ENCODE assay signal across 2 cellular contexts in the genomic region with DNA sequence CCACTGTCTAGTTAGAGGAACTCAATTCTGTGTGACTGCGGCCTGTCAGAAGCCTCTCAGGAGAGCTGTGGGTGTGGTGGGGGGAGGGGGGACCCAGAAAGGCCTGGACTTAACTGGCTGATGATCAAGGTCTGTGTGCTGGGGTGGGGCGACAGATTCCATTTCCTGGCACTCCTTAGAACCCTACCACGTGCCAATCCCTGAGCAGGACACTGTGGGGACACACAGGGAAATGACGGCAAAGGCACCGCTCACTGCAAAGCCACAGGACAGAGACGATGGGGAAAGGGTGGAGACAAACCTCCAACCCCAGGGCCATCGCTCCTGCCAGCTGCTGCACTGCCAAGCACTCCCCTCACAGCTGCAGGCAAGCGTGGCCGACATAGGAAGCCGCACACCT.
A peak's percentile ranks its signal among the peaks of the same experiment; 100 is the strongest.
TF ChIP-seq lines count a peak whose summit lies in the region.

No MANE protein-coding gene starts in this region.

TF ChIP-seq in liver, 16 proteins besides CTCF, POLR2A, EP300 and RAD21:
- TF ChIP-seq, protein P1, sequence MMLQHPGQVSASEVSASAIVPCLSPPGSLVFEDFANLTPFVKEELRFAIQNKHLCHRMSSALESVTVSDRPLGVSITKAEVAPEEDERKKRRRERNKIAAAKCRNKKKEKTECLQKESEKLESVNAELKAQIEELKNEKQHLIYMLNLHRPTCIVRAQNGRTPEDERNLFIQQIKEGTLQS (IDR thresholded peaks at IDR 0.05): no peak
- TF ChIP-seq YY1 (IDR thresholded peaks at IDR 0.05) (peak; percentile 75), SP1 (IDR thresholded peaks at IDR 0.05) (peak; percentile 49), HNF4G (IDR thresholded peaks at IDR 0.05) (no peak), GABPA (IDR thresholded peaks at IDR 0.05 in 1 of 2, conservative IDR thresholded peaks at IDR 0.05 in 1 of 2) (peak in 1 of 2 donors; percentile 46), NR2F2 (IDR thresholded peaks at IDR 0.05) (no peak), HNF4A (conservative IDR thresholded peaks at IDR 0.05) (peak in 1 of 2 donors; percentile 77), JUND (IDR thresholded peaks at IDR 0.05) (peak in 1 of 2 donors; percentile 50), FOXA1 (IDR thresholded peaks at IDR 0.05) (no peak), FOXA2 (IDR thresholded peaks at IDR 0.05) (no peak), EGR1 (IDR thresholded peaks at IDR 0.05; ENCODE audit: low read depth in 2 of 2) (peak in 1 of 2 donors; percentile 67), RXRA (IDR thresholded peaks at IDR 0.05) (peak; percentile 51 to 91), TAF1 (conservative IDR thresholded peaks at IDR 0.05) (no peak)
- TF ChIP-seq, protein P2, sequence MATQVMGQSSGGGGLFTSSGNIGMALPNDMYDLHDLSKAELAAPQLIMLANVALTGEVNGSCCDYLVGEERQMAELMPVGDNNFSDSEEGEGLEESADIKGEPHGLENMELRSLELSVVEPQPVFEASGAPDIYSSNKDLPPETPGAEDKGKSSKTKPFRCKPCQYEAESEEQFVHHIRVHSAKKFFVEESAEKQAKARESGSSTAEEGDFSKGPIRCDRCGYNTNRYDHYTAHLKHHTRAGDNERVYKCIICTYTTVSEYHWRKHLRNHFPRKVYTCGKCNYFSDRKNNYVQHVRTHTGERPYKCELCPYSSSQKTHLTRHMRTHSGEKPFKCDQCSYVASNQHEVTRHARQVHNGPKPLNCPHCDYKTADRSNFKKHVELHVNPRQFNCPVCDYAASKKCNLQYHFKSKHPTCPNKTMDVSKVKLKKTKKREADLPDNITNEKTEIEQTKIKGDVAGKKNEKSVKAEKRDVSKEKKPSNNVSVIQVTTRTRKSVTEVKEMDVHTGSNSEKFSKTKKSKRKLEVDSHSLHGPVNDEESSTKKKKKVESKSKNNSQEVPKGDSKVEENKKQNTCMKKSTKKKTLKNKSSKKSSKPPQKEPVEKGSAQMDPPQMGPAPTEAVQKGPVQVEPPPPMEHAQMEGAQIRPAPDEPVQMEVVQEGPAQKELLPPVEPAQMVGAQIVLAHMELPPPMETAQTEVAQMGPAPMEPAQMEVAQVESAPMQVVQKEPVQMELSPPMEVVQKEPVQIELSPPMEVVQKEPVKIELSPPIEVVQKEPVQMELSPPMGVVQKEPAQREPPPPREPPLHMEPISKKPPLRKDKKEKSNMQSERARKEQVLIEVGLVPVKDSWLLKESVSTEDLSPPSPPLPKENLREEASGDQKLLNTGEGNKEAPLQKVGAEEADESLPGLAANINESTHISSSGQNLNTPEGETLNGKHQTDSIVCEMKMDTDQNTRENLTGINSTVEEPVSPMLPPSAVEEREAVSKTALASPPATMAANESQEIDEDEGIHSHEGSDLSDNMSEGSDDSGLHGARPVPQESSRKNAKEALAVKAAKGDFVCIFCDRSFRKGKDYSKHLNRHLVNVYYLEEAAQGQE (IDR thresholded peaks at IDR 0.05): peak; percentile 14
- TF ChIP-seq, protein P3, sequence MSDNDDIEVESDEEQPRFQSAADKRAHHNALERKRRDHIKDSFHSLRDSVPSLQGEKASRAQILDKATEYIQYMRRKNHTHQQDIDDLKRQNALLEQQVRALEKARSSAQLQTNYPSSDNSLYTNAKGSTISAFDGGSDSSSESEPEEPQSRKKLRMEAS (IDR thresholded peaks at IDR 0.05): peak; percentile 86
- TF ChIP-seq, protein P4, sequence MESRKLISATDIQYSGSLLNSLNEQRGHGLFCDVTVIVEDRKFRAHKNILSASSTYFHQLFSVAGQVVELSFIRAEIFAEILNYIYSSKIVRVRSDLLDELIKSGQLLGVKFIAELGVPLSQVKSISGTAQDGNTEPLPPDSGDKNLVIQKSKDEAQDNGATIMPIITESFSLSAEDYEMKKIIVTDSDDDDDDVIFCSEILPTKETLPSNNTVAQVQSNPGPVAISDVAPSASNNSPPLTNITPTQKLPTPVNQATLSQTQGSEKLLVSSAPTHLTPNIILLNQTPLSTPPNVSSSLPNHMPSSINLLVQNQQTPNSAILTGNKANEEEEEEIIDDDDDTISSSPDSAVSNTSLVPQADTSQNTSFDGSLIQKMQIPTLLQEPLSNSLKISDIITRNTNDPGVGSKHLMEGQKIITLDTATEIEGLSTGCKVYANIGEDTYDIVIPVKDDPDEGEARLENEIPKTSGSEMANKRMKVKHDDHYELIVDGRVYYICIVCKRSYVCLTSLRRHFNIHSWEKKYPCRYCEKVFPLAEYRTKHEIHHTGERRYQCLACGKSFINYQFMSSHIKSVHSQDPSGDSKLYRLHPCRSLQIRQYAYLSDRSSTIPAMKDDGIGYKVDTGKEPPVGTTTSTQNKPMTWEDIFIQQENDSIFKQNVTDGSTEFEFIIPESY (IDR thresholded peaks at IDR 0.05): no peak

TF ChIP-seq in HepG2, 621 proteins besides CTCF, POLR2A, EP300 and RAD21:
- TF ChIP-seq, protein P5, sequence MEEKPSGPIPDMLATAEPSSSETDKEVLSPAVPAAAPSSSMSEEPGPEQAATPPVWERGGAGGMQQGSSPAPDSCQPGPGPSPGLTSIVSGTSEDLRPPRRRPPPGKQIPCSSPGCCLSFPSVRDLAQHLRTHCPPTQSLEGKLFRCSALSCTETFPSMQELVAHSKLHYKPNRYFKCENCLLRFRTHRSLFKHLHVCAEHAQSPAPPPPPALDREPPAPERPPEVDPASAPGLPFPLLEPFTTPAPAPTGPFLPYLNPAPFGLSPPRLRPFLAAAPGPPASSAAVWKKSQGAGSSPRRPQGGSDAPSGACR (CRISPR knock-in tag; IDR thresholded peaks at IDR 0.05): no peak
- TF ChIP-seq, protein P6, sequence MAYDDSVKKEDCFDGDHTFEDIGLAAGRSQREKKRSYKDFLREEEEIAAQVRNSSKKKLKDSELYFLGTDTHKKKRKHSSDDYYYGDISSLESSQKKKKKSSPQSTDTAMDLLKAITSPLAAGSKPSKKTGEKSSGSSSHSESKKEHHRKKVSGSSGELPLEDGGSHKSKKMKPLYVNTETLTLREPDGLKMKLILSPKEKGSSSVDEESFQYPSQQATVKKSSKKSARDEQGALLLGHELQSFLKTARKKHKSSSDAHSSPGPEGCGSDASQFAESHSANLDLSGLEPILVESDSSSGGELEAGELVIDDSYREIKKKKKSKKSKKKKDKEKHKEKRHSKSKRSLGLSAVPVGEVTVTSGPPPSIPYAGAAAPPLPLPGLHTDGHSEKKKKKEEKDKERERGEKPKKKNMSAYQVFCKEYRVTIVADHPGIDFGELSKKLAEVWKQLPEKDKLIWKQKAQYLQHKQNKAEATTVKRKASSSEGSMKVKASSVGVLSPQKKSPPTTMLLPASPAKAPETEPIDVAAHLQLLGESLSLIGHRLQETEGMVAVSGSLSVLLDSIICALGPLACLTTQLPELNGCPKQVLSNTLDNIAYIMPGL (CRISPR knock-in tag; IDR thresholded peaks at IDR 0.05; ENCODE audit: borderline replicate concordance in 1 of 2, low read depth in 1 of 2): no peak
- no peak for TF ChIP-seq ZNF460 (CRISPR knock-in tag; IDR thresholded peaks at IDR 0.05; ENCODE audit: borderline replicate concordance)
- TF ChIP-seq, protein P7, sequence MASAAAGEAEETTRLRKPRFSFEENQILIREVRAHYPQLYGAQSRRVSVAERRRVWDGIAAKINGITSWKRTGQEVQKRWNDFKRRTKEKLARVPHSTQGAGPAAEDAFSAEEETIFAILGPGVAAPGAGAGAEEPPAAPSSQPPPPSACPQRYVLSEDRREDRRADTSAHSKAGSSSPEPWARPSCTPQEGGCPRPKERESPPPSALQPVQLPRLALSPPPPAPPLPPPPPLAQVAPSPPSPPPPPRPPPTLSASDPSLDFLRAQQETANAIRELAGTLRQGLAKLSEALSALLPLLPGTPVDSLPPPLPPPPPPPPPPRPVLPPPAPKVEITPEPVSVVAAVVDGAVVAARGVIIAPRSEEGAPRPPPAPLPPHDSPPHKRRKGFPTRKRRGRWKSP (CRISPR knock-in tag; IDR thresholded peaks at IDR 0.05): no peak
- no peak for TF ChIP-seq ZNF724P (CRISPR knock-in tag; IDR thresholded peaks at IDR 0.05; ENCODE audit: borderline replicate concordance)
- no peak for TF ChIP-seq ZFP1 (CRISPR knock-in tag; IDR thresholded peaks at IDR 0.05)
- TF ChIP-seq CENPX (CRISPR knock-in tag; IDR thresholded peaks at IDR 0.05): no peak
